In the genomic region with DNA sequence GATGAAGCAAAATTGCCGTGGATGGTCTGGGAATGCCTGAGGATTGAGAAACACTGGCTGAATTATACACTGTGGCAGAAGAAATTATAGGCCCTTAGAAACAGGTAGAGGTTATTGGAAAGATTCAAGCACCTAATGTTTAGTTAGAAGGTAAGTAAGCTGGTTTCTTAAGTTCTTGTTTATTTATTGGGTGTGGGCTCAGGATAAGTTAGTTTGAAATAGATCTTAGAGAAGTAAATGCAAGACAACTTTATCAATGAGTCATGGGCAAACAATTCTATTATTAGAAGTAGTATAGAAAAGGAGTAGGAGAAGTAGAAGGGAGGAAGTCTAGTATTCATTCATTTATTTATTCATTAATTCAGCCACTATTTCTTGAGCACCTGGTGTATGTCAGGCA, we compare ENCODE assay signal across 15 cellular contexts.
A peak's percentile ranks its signal among the peaks of the same experiment; 100 is the strongest.
DNase-seq lines count a peak whose midpoint lies in the region; ATAC-seq and TF ChIP-seq lines count a peak whose summit lies in the region.
"Had no signal": no experiment of that assay in that cellular context is flagged by ENCODE, and none has a peak within 500 bp of the region (broad histone marks: within the 10 kb centered on the region; RNA-seq: fewer than 3 reads in every experiment).

No MANE protein-coding gene starts in this region.

- WGBS in mammary epithelial cell (ENCODE audit: low coverage, missing lambda C conversion rate), result 93% methylated on average over 1 of the region's 1 CpG

- peak overlapping the region; percentile 64 for H3K27ac ChIP-seq in 22Rv1
- no peak overlapping the region for H3K27ac ChIP-seq in mammary epithelial cell (ENCODE audit: insufficient read depth, low read depth, low read length)

- peak; percentile 35 for DNase-seq in HT-29 (ENCODE audit: low spot score)
- peak; percentile 20 for DNase-seq in mammary epithelial cell
- DNase-seq in mucosa of descending colon, result no peak
- no peak for DNase-seq in 8988T
- no peak for DNase-seq in GM20000 (ENCODE audit: low spot score)
- DNase-seq: activated T-cell treated with anti-CD3 and anti-CD28 coated beads for 4 hours, GF-D8, left cardiac atrium, NCI-H2029 treated with DMSO at 0.1 percent for 48 hours, OCI-M1, posterior cingulate gyrus, tibial artery had no signal

- no peaks in the 10 kb centered on the region for H4K20me1 ChIP-seq in mammary epithelial cell (ENCODE audit: insufficient read depth, low read length)

- H3K9me3 ChIP-seq in mammary epithelial cell (replicated peaks; ENCODE audit: insufficient read depth, low read length) (peaks cover 4% of the 10 kb centered on the region), mucosa of descending colon (peaks cover 6% of the 10 kb centered on the region)

- dilution Hi-C loops in mammary epithelial cell (cut with HindIII; ENCODE audit: low sequenced_read_pairs), result no loop called here

- in situ Hi-C loops in mammary epithelial cell (cut with MboI; ENCODE audit: low sequenced_read_pairs in 2 of 2), result no loop called here

- peak overlapping the region; percentile 28 for H3K4me2 ChIP-seq in mammary epithelial cell (ENCODE audit: insufficient read depth, low read depth, low read length)

- H2AFZ ChIP-seq in mammary epithelial cell (ENCODE audit: low read depth, low read length), result no peak overlapping the region

- ATAC-seq in mucosa of descending colon (peak; percentile 36), GM19324 (IDR thresholded peaks at IDR 0.05; ENCODE audit: low FRiP score, unreplicated experiment) (no peak), GM18907 (IDR thresholded peaks at IDR 0.05; ENCODE audit: unreplicated experiment) (no peak)

- H3K4me3 ChIP-seq in mammary epithelial cell (replicated peaks in 1 of 3; ENCODE audit: insufficient read depth in 1 of 3, low read depth in 2 of 3, low read length in 3 of 3) (no peak overlapping the region), mucosa of descending colon (no peak overlapping the region)
- H3K4me3 ChIP-seq: tibial artery had no signal

- peaks cover 58% of the 10 kb centered on the region for H3K79me2 ChIP-seq in mammary epithelial cell (ENCODE audit: insufficient read depth, low read length)

- BruUV-seq in mammary epithelial cell (replicated peaks; lab: Mats Ljungman, UMichigan), result no TSS peak

- H3K9ac ChIP-seq in mammary epithelial cell (ENCODE audit: insufficient read depth, low read length), result no peak overlapping the region

- H3K4me1 ChIP-seq in mammary epithelial cell (ENCODE audit: insufficient read depth, low read length), result peaks cover 38% of the 10 kb centered on the region
- peaks cover 16% of the 10 kb centered on the region for H3K4me1 ChIP-seq in mucosa of descending colon (ENCODE audit: low read depth)

- CTCF ChIA-PET in mammary epithelial cell (lab: Charles Lee; ENCODE audit: low non-redundant PET), result no interaction called here

- no peaks in the 10 kb centered on the region for H3K27me3 ChIP-seq in mammary epithelial cell (ENCODE audit: insufficient read depth, low read length)
- H3K27me3 ChIP-seq: tibial artery had no signal

- TF ChIP-seq CTCF in 22Rv1 (IDR thresholded peaks at IDR 0.05) (no peak), mammary epithelial cell (conservative IDR thresholded peaks at IDR 0.05 in 1 of 2, IDR thresholded peaks at IDR 0.05 in 1 of 2; ENCODE audit: extremely low read depth in 1 of 2, insufficient read depth in 1 of 2, low read depth in 1 of 2, low read length in 2 of 2) (no peak), mucosa of descending colon (IDR thresholded peaks at IDR 0.05) (no peak), GM20000 (IDR thresholded peaks at IDR 0.05; ENCODE audit: extremely low read depth, missing control alignments) (no peak)

- H3K36me3 ChIP-seq in mammary epithelial cell (ENCODE audit: insufficient read depth, low read length) (no peaks in the 10 kb centered on the region), mucosa of descending colon (ENCODE audit: low read depth) (no peaks in the 10 kb centered on the region)
- H3K36me3 ChIP-seq: tibial artery had no signal

- intact Hi-C loops in mammary epithelial cell (cut with micrococcal nuclease) (no loop called here), mucosa of descending colon (cut with DNase I, micrococcal nuclease) (no loop called here)

Comparison
In these comparisons a context has a peak if more than half of its experiments do, and no peak if none do; other contexts are left out.
1. DNase-seq: peak in HT-29 (single experiment) and mammary epithelial cell (single experiment); none in mucosa of descending colon (0 of 3), 8988T (single experiment) and GM20000 (single experiment).